ENCODE assay signal across 17 cellular contexts in genomic region chr10:77381750-77382149, GRCh38.
A peak's percentile ranks its signal among the peaks of the same experiment; 100 is the strongest.
DNase-seq lines count a peak whose midpoint lies in the region; ATAC-seq and TF ChIP-seq lines count a peak whose summit lies in the region.
"Had no signal": no experiment of that assay in that cellular context is flagged by ENCODE, and none has a peak within 500 bp of the region (broad histone marks: within the 10 kb centered on the region; RNA-seq: fewer than 3 reads in every experiment).

No MANE protein-coding gene starts in this region.

- ATAC-seq in lung (ENCODE audit: insufficient read depth, low FRiP score) (no peak), GM19397 (IDR thresholded peaks at IDR 0.05; ENCODE audit: unreplicated experiment) (no peak)
- ATAC-seq: A549, K562 had no signal

- H3K9me3 ChIP-seq in lung (ENCODE audit: control insufficient read depth in 2 of 2, insufficient read depth in 1 of 2, low read length in 1 of 2): no peaks in the 10 kb centered on the region
- H3K9me3 ChIP-seq: A549, Caco-2 had no signal

- 66 to 93% methylated on average over 4 of the region's 4 CpGs for WGBS in lung, 2 donors

- in situ Hi-C loops in astrocyte of the spinal cord (cut with HindIII; ENCODE audit: low sequenced_read_pairs): no loop called here

- H3K4me3 ChIP-seq in astrocyte of the spinal cord (ENCODE audit: low read depth, low read length) (no peak overlapping the region), lung (no peak overlapping the region)
- H3K4me3 ChIP-seq: A549, GM23248, K562 had no signal

- H3K4me1 ChIP-seq in lung (ENCODE audit: control insufficient read depth in 2 of 2, insufficient read depth in 2 of 2, low read length in 2 of 2): peaks cover 0 to 1% of the 10 kb centered on the region in 2 donors

- no peak for TF ChIP-seq CTCF in astrocyte of the spinal cord (IDR thresholded peaks at IDR 0.05; ENCODE audit: low read depth, low read length)
- TF ChIP-seq CTCF in lung (IDR thresholded peaks at IDR 0.05; ENCODE audit: control extremely low read depth, extremely low read depth): no peak
- TF ChIP-seq CTCF in RWPE1 (conservative IDR thresholded peaks at IDR 0.05; ENCODE audit: low read depth): no peak

- POLR2A ChIA-PET in RWPE1 (lab: Yijun Ruan, JAX; ENCODE audit: low non-redundant PET): no interaction called here

- CTCF ChIA-PET in RWPE1 (lab: Yijun Ruan, JAX): interaction anchor here (1.2 kb wide), 1 partner anchor 10 kb away, joined by 3 read pairs; no protein-coding TSS in a partner anchor

- H3K27ac ChIP-seq in lung (ENCODE audit: low read depth in 1 of 2, low read length in 1 of 2): no peak overlapping the region
- no peak overlapping the region for H3K27ac ChIP-seq in RWPE1
- H3K27ac ChIP-seq: A549, C4-2B, GM23248 had no signal

- peak; percentile 75 for DNase-seq in DMS79 (lab: John Stamatoyannopoulos, UW)
- DNase-seq in NCI-H187 (lab: John Stamatoyannopoulos, UW): peak; percentile 43 to 59
- DNase-seq in astrocyte of the spinal cord (ENCODE audit: low read depth, low spot score): peak; percentile 37
- DNase-seq in lung (ENCODE audit: low spot score): peak; percentile 39
- DNase-seq in SIG-M5 (lab: John Stamatoyannopoulos, UW): no peak
- DNase-seq in RWPE1 (ENCODE audit: low spot score): no peak
- DNase-seq: AML-193; Caco-2; CD4-positive, alpha-beta T cell; GF-D8; GM23248; HCEC 1CT; IMR-90 had no signal

- no peaks in the 10 kb centered on the region for H3K36me3 ChIP-seq in lung (ENCODE audit: control insufficient read depth in 2 of 2, insufficient read depth in 2 of 2, low read length in 2 of 2)

- no peaks in the 10 kb centered on the region for H3K27me3 ChIP-seq in lung (ENCODE audit: control insufficient read depth, insufficient read depth)

Comparison
In these comparisons a context has a peak if more than half of its experiments do, and no peak if none do; other contexts are left out.
1. DNase-seq: peak in DMS79 (single experiment), NCI-H187 (2 of 2), astrocyte of the spinal cord (single experiment) and lung (single experiment); none in SIG-M5 (single experiment) and RWPE1 (single experiment).